2 cellular contexts compared by ENCODE assay signal in the genomic region with DNA sequence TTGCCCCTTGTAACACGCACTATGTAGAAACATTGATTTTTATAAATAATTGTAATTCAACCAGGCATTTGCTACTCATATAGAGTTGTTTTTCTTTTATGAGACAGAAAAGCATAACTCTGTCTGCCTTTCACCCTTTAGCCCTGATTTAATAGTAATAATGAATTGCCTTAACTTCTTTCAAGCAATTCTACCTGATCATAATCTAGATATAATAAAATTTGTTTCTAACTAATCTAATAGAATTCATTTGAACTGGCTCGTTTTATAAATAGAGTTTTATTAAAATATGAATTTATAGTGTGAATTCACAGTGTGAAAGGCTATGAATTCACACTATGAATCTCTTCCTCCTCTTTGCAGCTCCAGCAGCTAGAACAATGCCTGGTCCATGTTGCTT.
TF ChIP-seq lines count a peak whose summit lies in the region.

No MANE protein-coding gene starts in this region.

TF ChIP-seq in SK-N-SH treated with all-trans-retinoic acid at 6 μM for 48 hours, 23 proteins besides CTCF, POLR2A, EP300 and RAD21 (continued from another document):
- TF ChIP-seq POU6F1 (CRISPR knock-in tag; IDR thresholded peaks at IDR 0.05; ENCODE audit: borderline replicate concordance, low read depth) (no peak), PPARA (CRISPR knock-in tag; IDR thresholded peaks at IDR 0.05; ENCODE audit: borderline replicate concordance) (no peak), ESRRG (CRISPR knock-in tag; IDR thresholded peaks at IDR 0.05) (no peak)

TF ChIP-seq in SK-N-SH, 30 proteins besides CTCF, POLR2A, EP300 and RAD21 (continued from another document):
- TF ChIP-seq, protein P1, sequence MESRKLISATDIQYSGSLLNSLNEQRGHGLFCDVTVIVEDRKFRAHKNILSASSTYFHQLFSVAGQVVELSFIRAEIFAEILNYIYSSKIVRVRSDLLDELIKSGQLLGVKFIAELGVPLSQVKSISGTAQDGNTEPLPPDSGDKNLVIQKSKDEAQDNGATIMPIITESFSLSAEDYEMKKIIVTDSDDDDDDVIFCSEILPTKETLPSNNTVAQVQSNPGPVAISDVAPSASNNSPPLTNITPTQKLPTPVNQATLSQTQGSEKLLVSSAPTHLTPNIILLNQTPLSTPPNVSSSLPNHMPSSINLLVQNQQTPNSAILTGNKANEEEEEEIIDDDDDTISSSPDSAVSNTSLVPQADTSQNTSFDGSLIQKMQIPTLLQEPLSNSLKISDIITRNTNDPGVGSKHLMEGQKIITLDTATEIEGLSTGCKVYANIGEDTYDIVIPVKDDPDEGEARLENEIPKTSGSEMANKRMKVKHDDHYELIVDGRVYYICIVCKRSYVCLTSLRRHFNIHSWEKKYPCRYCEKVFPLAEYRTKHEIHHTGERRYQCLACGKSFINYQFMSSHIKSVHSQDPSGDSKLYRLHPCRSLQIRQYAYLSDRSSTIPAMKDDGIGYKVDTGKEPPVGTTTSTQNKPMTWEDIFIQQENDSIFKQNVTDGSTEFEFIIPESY (IDR thresholded peaks at IDR 0.05; ENCODE audit: borderline replicate concordance, low read depth): no peak
- TF ChIP-seq TAF1 (IDR thresholded peaks at IDR 0.05; ENCODE audit: borderline replicate concordance, low read depth, low read length): no peak
- no peak for TF ChIP-seq FOSL2 (IDR thresholded peaks at IDR 0.05; ENCODE audit: borderline replicate concordance, low read depth)
- TF ChIP-seq, protein P2, sequence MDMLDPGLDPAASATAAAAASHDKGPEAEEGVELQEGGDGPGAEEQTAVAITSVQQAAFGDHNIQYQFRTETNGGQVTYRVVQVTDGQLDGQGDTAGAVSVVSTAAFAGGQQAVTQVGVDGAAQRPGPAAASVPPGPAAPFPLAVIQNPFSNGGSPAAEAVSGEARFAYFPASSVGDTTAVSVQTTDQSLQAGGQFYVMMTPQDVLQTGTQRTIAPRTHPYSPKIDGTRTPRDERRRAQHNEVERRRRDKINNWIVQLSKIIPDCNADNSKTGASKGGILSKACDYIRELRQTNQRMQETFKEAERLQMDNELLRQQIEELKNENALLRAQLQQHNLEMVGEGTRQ (IDR thresholded peaks at IDR 0.05; ENCODE audit: borderline replicate concordance, low read depth, low read length): no peak
- no peak for TF ChIP-seq POLR2AphosphoS5 (IDR thresholded peaks at IDR 0.05; ENCODE audit: low read depth, low read length)
- TF ChIP-seq JUND (IDR thresholded peaks at IDR 0.05): no peak
- no peak for TF ChIP-seq SIN3A (IDR thresholded peaks at IDR 0.05; ENCODE audit: borderline replicate concordance, low read depth, low read length)
- no peak for TF ChIP-seq SMC3 (IDR thresholded peaks at IDR 0.05; ENCODE audit: low read depth, low read length)
